19 cellular contexts compared by ENCODE assay signal in genomic region chr12:2378835-2379330, GRCh38.
DNase-seq lines count a peak whose midpoint lies in the region; ATAC-seq and TF ChIP-seq lines count a peak whose summit lies in the region.
"Had no signal": no experiment of that assay in that cellular context is flagged by ENCODE, and none has a peak within 500 bp of the region (broad histone marks: within the 10 kb centered on the region; RNA-seq: fewer than 3 reads in every experiment).

No MANE protein-coding gene starts in this region.

- peaks cover 0 to 37% (median 12%) of the 10 kb centered on the region in 6 donors for H3K4me1 ChIP-seq in spleen
- H3K4me1 ChIP-seq: right lobe of liver had no signal

- H3K9me3 Mint-ChIP-seq in IgD-negative memory B cell (peaks cover 0 to 2% (median 0%) of the 10 kb centered on the region in 3 donors), immature natural killer cell (no peaks in the 10 kb centered on the region)
- H3K9me3 Mint-ChIP-seq: CD14-positive monocyte, nephron progenitor cell had no signal

- TF ChIP-seq CTCF in GM12864 (IDR thresholded peaks at IDR 0.05; ENCODE audit: low read depth, low read length, missing control alignments) (no peak), spleen (IDR thresholded peaks at IDR 0.05 in 8 of 11, conservative IDR thresholded peaks at IDR 0.05 in 3 of 11) (no peak)

- H3K4me3 Mint-ChIP-seq in IgD-negative memory B cell, result peak overlapping the region in 2 of 4 donors; percentile 44 to 53
- peak overlapping the region in 3 of 5 donors; percentile 1 to 44 (median 5) for H3K4me3 Mint-ChIP-seq in immature natural killer cell
- H3K4me3 Mint-ChIP-seq: activated CD8-positive, alpha-beta T cell treated with anti-CD3 and anti-CD28 coated beads, Interleukin-2, amount 10 ng/mL, durations not matched to agents 7 days and 5 days; CD14-positive monocyte; nephron progenitor cell had no signal

- peaks cover 5 to 19% (median 5%) of the 10 kb centered on the region in 3 donors for H3K4me1 Mint-ChIP-seq in IgD-negative memory B cell
- H3K4me1 Mint-ChIP-seq in immature natural killer cell, result peaks cover 7 to 20% of the 10 kb centered on the region in 2 donors

- peaks cover 7% of the 10 kb centered on the region for H3K36me3 Mint-ChIP-seq in IgD-negative memory B cell
- no peaks in the 10 kb centered on the region for H3K36me3 Mint-ChIP-seq in immature natural killer cell
- H3K36me3 Mint-ChIP-seq: CD14-positive monocyte had no signal

- intact Hi-C loops in spleen (cut with DNase I; ENCODE audit: low total_unique reads), result no loop called here

- peak overlapping the region in 2 of 3 donors; percentile 16 to 63 for H3K27ac Mint-ChIP-seq in IgD-negative memory B cell
- peak overlapping the region in 3 of 6 donors; percentile 34 to 83 (median 73) for H3K27ac Mint-ChIP-seq in immature natural killer cell
- H3K27ac Mint-ChIP-seq: activated CD8-positive, alpha-beta T cell treated with anti-CD3 and anti-CD28 coated beads, Interleukin-2, amount 10 ng/mL, durations not matched to agents 7 days and 5 days had no signal

- no peaks in the 10 kb centered on the region for H3K36me3 ChIP-seq in spleen
- H3K36me3 ChIP-seq: right lobe of liver, vagina had no signal

- H3K4me3 ChIP-seq in GM12864 (ENCODE audit: low read depth, low read length) (no peak overlapping the region), spleen (no peak overlapping the region)
- H3K4me3 ChIP-seq: right lobe of liver, vagina had no signal

- peaks cover 7% of the 10 kb centered on the region for H3K27me3 Mint-ChIP-seq in IgD-negative memory B cell
- peaks cover 0 to 3% (median 2%) of the 10 kb centered on the region in 3 donors for H3K27me3 Mint-ChIP-seq in immature natural killer cell (ENCODE audit: low read depth in 3 of 3)

- peak; percentile 57 for ATAC-seq in GM19023 (IDR thresholded peaks at IDR 0.05; ENCODE audit: unreplicated experiment)
- ATAC-seq in GM21786 (IDR thresholded peaks at IDR 0.05; ENCODE audit: unreplicated experiment), result no peak
- ATAC-seq: activated CD8-positive, alpha-beta T cell treated with anti-CD3 and anti-CD28 coated beads, Interleukin-2, amount 10 ng/mL, durations not matched to agents 7 days and 5 days; right lobe of liver had no signal

- H3K27me3 ChIP-seq in spleen (replicated peaks in 1 of 7), result no peaks in the 10 kb centered on the region
- H3K27me3 ChIP-seq: right lobe of liver, vagina had no signal

- WGBS in spleen, 5 donors, result 41 to 51% (median 48%) methylated on average over 7 of the region's 7 CpGs

- H3K9me3 ChIP-seq in spleen, result no peaks in the 10 kb centered on the region
- H3K9me3 ChIP-seq: right lobe of liver, vagina had no signal

- TF ChIP-seq POLR2A in spleen (IDR thresholded peaks at IDR 0.05), result no peak

- DNase-seq in GM12864 (ENCODE audit: low read depth) (peak; percentile 49), immature natural killer cell (peak in 1 of 3 donors; percentile 28), NCI-H524 treated with DMSO at 0.1 percent for 48 hours (lab: John Stamatoyannopoulos, UW) (no peak), NAMALWA (ENCODE audit: low spot score) (no peak), spleen (no peak)
- DNase-seq: activated CD8-positive, alpha-beta T cell treated with anti-CD3 and anti-CD28 coated beads, Interleukin-2, amount 10 ng/mL, durations not matched to agents 7 days and 5 days; activated gamma-delta T cell treated with Interleukin-2 at 50 U/mL for 16 hours; EL; KBM-7; NCI-H1436; NCI-H774; nephron progenitor cell; right lobe of liver; stimulated activated naive CD4-positive, alpha-beta T cell had no signal

- H3K27ac ChIP-seq in spleen, result no peak overlapping the region
- H3K27ac ChIP-seq: right lobe of liver, vagina had no signal
